In the genomic region with DNA sequence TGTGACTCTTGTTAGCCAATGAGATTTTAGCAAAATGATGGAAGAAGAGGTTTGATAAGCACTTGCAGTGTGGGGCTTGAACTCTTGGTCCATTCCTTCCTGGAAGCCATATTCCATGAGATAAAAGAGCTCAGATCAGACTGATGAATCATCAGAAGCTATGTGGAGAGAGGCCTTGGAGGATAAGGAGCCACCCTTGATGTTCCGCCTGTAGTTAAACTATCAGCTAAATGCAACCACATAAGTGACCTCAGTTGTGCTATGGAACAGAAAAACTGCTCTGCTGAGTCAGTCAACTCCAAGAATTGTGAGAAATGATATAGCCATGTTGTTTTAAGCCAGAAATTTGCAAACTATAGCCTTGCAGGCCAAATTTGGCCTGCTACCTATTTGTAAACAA, we compare ENCODE assay signal across 21 cellular contexts. TPM values are rescaled to one million over a fixed set of nuclear protein-coding genes. Genes with fewer than 3 reads are reported as not detected.
DNase-seq lines count a peak whose midpoint lies in the region; ATAC-seq and TF ChIP-seq lines count a peak whose summit lies in the region.
"Had no signal": no experiment of that assay in that cellular context is flagged by ENCODE, and none has a peak within 500 bp of the region (broad histone marks: within the 10 kb centered on the region; RNA-seq: fewer than 3 reads in every experiment).

No MANE protein-coding gene starts in this region.

- DNase-seq in H4 (ENCODE audit: low spot score) (peak; percentile 33), amniotic epithelial cell (ENCODE audit: low read depth) (peak; percentile 93), fibroblast of lung (ENCODE audit: low read depth in 2 of 2) (peak; percentile 5 to 76), mesenchymal stem cell (peak; percentile 49), esophagus muscularis mucosa (ENCODE audit: extremely low spot score) (no peak), DMS79 treated with DMSO at 0.1 percent for 48 hours (lab: John Stamatoyannopoulos, UW) (no peak)
- no peak for DNase-seq in effector CD8-positive, alpha-beta T cell (lab: John Stamatoyannopoulos, UW)
- DNase-seq: BE2C; CD4-positive, CD25-positive, alpha-beta regulatory T cell; COR-L47; EL; GOT3; NCI-H1417 treated with DMSO at 0.1 percent for 48 hours; NCI-H187 treated with DMSO at 0.1 percent for 48 hours; NCI-H2227 treated with DMSO at 0.1 percent for 48 hours; NCI-H524 treated with DMSO at 0.1 percent for 48 hours; PC-3 had no signal

- H3K27ac ChIP-seq in fibroblast of lung (ENCODE audit: insufficient read depth, low read length) (no peak overlapping the region), mesenchymal stem cell (ENCODE audit: low read length, poor library complexity, severe bottlenecking) (no peak overlapping the region), esophagus muscularis mucosa (replicated peaks in 1 of 4) (no peak overlapping the region)
- H3K27ac ChIP-seq: RWPE1 had no signal

- WGBS in mesenchymal stem cell: 17% methylated on average over 1 of the region's 1 CpG
- WGBS in esophagus muscularis mucosa: 67% methylated on average over 1 of the region's 1 CpG

- TF ChIP-seq CTCF in fibroblast of lung (conservative IDR thresholded peaks at IDR 0.05 in 1 of 2, IDR thresholded peaks at IDR 0.05 in 1 of 2; ENCODE audit: low read depth in 1 of 2, low read length in 2 of 2) (no peak), esophagus muscularis mucosa (IDR thresholded peaks at IDR 0.05) (no peak)

- no peak for TF ChIP-seq EP300 in esophagus muscularis mucosa (IDR thresholded peaks at IDR 0.05)

- no peak overlapping the region for H3K4me3 ChIP-seq in fibroblast of lung (replicated peaks in 1 of 4; ENCODE audit: control extremely low read depth in 1 of 4, insufficient read depth in 1 of 4, low read depth in 3 of 4, low read length in 4 of 4)
- H3K4me3 ChIP-seq in mesenchymal stem cell (ENCODE audit: insufficient read depth in 1 of 2, low read depth in 1 of 2, low read length in 2 of 2): no peak overlapping the region
- no peak overlapping the region for H3K4me3 ChIP-seq in esophagus muscularis mucosa
- H3K4me3 ChIP-seq: GM12878 had no signal

- H2BK12ac ChIP-seq in mesenchymal stem cell (ENCODE audit: low read length in 2 of 2): no peak overlapping the region

- no peaks in the 10 kb centered on the region for H4K20me1 ChIP-seq in fibroblast of lung (ENCODE audit: control insufficient read depth, extremely low read depth, insufficient read depth, low read length)

- intact Hi-C loops in esophagus muscularis mucosa (cut with DNase I): no loop called here

- H2AFZ ChIP-seq in fibroblast of lung (ENCODE audit: low read length) (no peak overlapping the region), mesenchymal stem cell (ENCODE audit: low read depth, low read length) (no peak overlapping the region)

- H2BK120ac ChIP-seq in mesenchymal stem cell (ENCODE audit: low read depth, low read length): no peak overlapping the region

- TF ChIP-seq POLR2A in esophagus muscularis mucosa (IDR thresholded peaks at IDR 0.05; ENCODE audit: low read depth): no peak

- H2AK5ac ChIP-seq in mesenchymal stem cell (ENCODE audit: low read length, severe bottlenecking): no peak overlapping the region

- no peak overlapping the region for H2BK15ac ChIP-seq in mesenchymal stem cell (ENCODE audit: low read depth, poor library complexity, severe bottlenecking)

- H3K4me2 ChIP-seq in fibroblast of lung (ENCODE audit: extremely low read depth, insufficient read depth, low read length) (no peak overlapping the region), mesenchymal stem cell (ENCODE audit: low read length, poor library complexity, severe bottlenecking) (no peak overlapping the region)

- H3K36me3 ChIP-seq in fibroblast of lung (ENCODE audit: control insufficient read depth, insufficient read depth, low read length) (no peaks in the 10 kb centered on the region), mesenchymal stem cell (ENCODE audit: control insufficient read depth in 1 of 2, insufficient read depth in 2 of 2, low read depth in 1 of 2, low read length in 2 of 2) (no peaks in the 10 kb centered on the region), esophagus muscularis mucosa (no peaks in the 10 kb centered on the region)
- H3K36me3 ChIP-seq: BE2C had no signal

- no peak overlapping the region for H3K9ac ChIP-seq in fibroblast of lung (ENCODE audit: insufficient read depth, low read length)
- no peak overlapping the region for H3K9ac ChIP-seq in mesenchymal stem cell (ENCODE audit: low read length)

- no peak overlapping the region for H2BK5ac ChIP-seq in mesenchymal stem cell (ENCODE audit: low read depth, low read length, poor library complexity, severe bottlenecking)

- no peaks in the 10 kb centered on the region for H3K79me2 ChIP-seq in fibroblast of lung (ENCODE audit: control insufficient read depth, insufficient read depth, low read length)

- H3K23ac ChIP-seq in mesenchymal stem cell (ENCODE audit: low read length in 2 of 2): no peak overlapping the region

- H3K27me3 ChIP-seq in fibroblast of lung (ENCODE audit: control insufficient read depth, insufficient read depth, low read length) (no peaks in the 10 kb centered on the region), mesenchymal stem cell (ENCODE audit: control insufficient read depth in 1 of 2, insufficient read depth in 1 of 2, low read length in 2 of 2) (no peaks in the 10 kb centered on the region), esophagus muscularis mucosa (no peaks in the 10 kb centered on the region)
- H3K27me3 ChIP-seq: BE2C had no signal

- no peak overlapping the region for H3K14ac ChIP-seq in mesenchymal stem cell (ENCODE audit: low read length in 2 of 2)

- H3K9me3 ChIP-seq in fibroblast of lung (ENCODE audit: control insufficient read depth, insufficient read depth, low read depth, low read length) (no peaks in the 10 kb centered on the region), mesenchymal stem cell (ENCODE audit: control insufficient read depth, low read length) (peaks cover 15% of the 10 kb centered on the region), esophagus muscularis mucosa (peaks cover 0 to 20% (median 4%) of the 10 kb centered on the region in 4 donors)
- H3K9me3 ChIP-seq: BE2C had no signal

- H3K79me1 ChIP-seq in mesenchymal stem cell (replicated peaks; ENCODE audit: low read length, poor library complexity, severe bottlenecking): no peaks in the 10 kb centered on the region

- H3K4me1 ChIP-seq in fibroblast of lung (ENCODE audit: control insufficient read depth, extremely low read depth, insufficient read depth, low read length): no peaks in the 10 kb centered on the region
- no peaks in the 10 kb centered on the region for H3K4me1 ChIP-seq in mesenchymal stem cell (ENCODE audit: control insufficient read depth, insufficient read depth, low read depth, low read length)
- H3K4me1 ChIP-seq in esophagus muscularis mucosa: no peaks in the 10 kb centered on the region
- H3K4me1 ChIP-seq: BE2C had no signal

- no peak overlapping the region for H4K8ac ChIP-seq in mesenchymal stem cell (ENCODE audit: low read length)

- ATAC-seq in HG02852 (IDR thresholded peaks at IDR 0.05; ENCODE audit: unreplicated experiment): no peak
- ATAC-seq: GM12878, PC-3 had no signal

- peak overlapping the region in 1 of 2 experiments; percentile 49 for H3K18ac ChIP-seq in mesenchymal stem cell (ENCODE audit: low read depth in 1 of 2, low read length in 2 of 2)

- no peak overlapping the region for H4K91ac ChIP-seq in mesenchymal stem cell (ENCODE audit: low read length)

- no peak overlapping the region for H3K4ac ChIP-seq in mesenchymal stem cell (ENCODE audit: low read depth in 1 of 2, low read length in 2 of 2)

RNA-seq across cellular contexts. Expression of gene GAP43, which starts 27.7 kb away (rescaled TPM):
- total RNA-seq in H4 (2014; rRNA removed; shearing (Covaris generic)): 0.10 and 1.2 TPM in 2 replicates
- total RNA-seq in fibroblast of lung: under 0.01 and 0.17 TPM in 2 replicates
- 0.54 and 2.1 TPM in 2 replicates for polyA plus RNA-seq in fibroblast of lung
- polyA plus RNA-seq in fibroblast of lung (2012): 0.33 and 1.7 TPM in 2 replicates
- not detected in 2 replicates for polyA minus RNA-seq in fibroblast of lung (ENCODE audit: low replicate concordance)
- polyA plus RNA-seq in mesenchymal stem cell (2013, experiment 1 of 2): 0.54 TPM
- polyA plus RNA-seq in mesenchymal stem cell (2013, experiment 2 of 2): 0.52 TPM
- 1 to 10 TPM in 3 of 4 donors, under 1 TPM in 1; 0.42 to 7.0 (median 3.1) TPM for total RNA-seq in esophagus muscularis mucosa
- total RNA-seq: CD4-positive, CD25-positive, alpha-beta regulatory T cell; GM12878; MCF 10A; PC-3 had no signal
- polyA plus RNA-seq: CD4-positive, CD25-positive, alpha-beta regulatory T cell had no signal

Comparison
In these comparisons a context has a peak if more than half of its experiments do, and no peak if none do; other contexts are left out.
1. DNase-seq: peak in H4 (single experiment), amniotic epithelial cell (single experiment), fibroblast of lung (2 of 2) and mesenchymal stem cell (single experiment); none in esophagus muscularis mucosa (single experiment), DMS79 treated with DMSO at 0.1 percent for 48 hours (single experiment) and effector CD8-positive, alpha-beta T cell (single experiment).